8 cellular contexts compared by ENCODE assay signal in the genomic region with DNA sequence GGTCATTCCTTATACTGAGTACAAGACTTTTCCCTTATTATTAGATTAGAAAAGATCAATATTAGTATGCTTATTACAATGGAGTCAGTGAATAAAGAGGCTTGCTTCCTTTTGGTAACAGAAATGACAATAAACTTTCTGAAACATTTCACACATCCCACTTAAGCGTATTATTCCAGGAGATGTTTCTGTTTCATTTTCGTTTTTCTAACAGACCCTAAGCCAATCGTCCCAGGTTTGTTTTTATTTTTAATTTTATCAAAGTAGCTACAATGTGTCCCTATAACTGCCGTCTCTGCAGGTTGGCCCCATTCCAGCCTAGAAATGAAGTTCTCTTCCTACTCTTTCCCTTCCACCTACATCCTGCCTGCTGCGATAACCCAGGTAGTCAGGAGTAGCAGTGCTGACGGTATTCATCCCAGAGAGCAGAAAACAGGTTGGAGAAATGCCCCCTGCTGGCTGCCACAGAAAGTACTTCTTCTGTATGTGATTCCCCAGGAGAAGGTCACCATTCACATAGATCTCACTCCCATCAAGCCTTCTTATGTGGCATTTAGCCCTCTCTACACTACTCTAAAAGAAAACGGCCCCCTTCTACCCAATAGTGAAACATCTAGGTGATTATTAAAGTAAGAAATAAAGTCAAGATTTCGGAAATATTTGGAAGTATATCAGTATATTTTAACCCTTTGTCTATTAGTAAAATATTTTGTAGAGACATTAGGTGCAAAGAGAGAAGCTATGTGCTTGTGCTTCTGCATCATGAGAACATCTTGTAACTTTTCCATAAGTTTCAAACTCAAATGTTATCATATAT. TPM values are rescaled to one million over a fixed set of nuclear protein-coding genes. Genes with fewer than 3 reads are reported as not detected.
A peak's percentile ranks its signal among the peaks of the same experiment; 100 is the strongest.
DNase-seq lines count a peak whose midpoint lies in the region; ATAC-seq and TF ChIP-seq lines count a peak whose summit lies in the region.

No MANE protein-coding gene starts in this region.

- BruUV-seq in A673 (replicated peaks; lab: Mats Ljungman, UMichigan), result TSS peak; percentile 75

- H3K36me3 Mint-ChIP-seq in activated CD4-positive, alpha-beta T cell treated with anti-CD3 and anti-CD28 coated beads, Interleukin-2, amount 10 ng/mL, durations not matched to agents 7 days and 5 days (ENCODE audit: low read depth), result no peaks in the 10 kb centered on the region

- intact Hi-C loops in A673 (cut with micrococcal nuclease; ENCODE audit: unreplicated experiment), result loop anchor here (1.0 to 5.0 kb wide), 3 partner anchors 517 to 1116 kb away; no protein-coding TSS in a partner anchor

- CTCF ChIA-PET in A673 (lab: Charles Lee), result interaction anchor here (1.2 to 1.4 kb wide), 3 partner anchors 172 to 517 kb away, joined by 3 to 8 read pairs (median 5); no protein-coding TSS in a partner anchor
- CTCF ChIA-PET in activated CD4-positive, alpha-beta T cell treated with anti-CD3 and anti-CD28 coated beads, Interleukin-2, amount 10 ng/mL, durations not matched to agents 7 days and 5 days (lab: Charles Lee), result interaction anchor here (0.8 to 2.4 kb wide), 8 partner anchors 12 to 522 kb away, joined by 3 to 11 read pairs (median 4); no protein-coding TSS in a partner anchor

- TF ChIP-seq CTCF in A673 (conservative IDR thresholded peaks at IDR 0.05; ENCODE audit: low read depth, low read length), result peak; percentile 85

- no peaks in the 10 kb centered on the region for H3K9me3 Mint-ChIP-seq in activated CD4-positive, alpha-beta T cell treated with anti-CD3 and anti-CD28 coated beads, Interleukin-2, amount 10 ng/mL, durations not matched to agents 7 days and 5 days

- peak; percentile 86 for ATAC-seq in GM18511 (IDR thresholded peaks at IDR 0.05; ENCODE audit: unreplicated experiment)
- peak; percentile 81 for ATAC-seq in HG03045 (IDR thresholded peaks at IDR 0.05; ENCODE audit: unreplicated experiment)

- H3K4me3 ChIP-seq in A673 (ENCODE audit: low read depth, low read length, poor library complexity, severe bottlenecking), result peak overlapping the region; percentile 55

- no peaks in the 10 kb centered on the region for H3K9me3 ChIP-seq in A673 (ENCODE audit: low read depth, low read length, poor library complexity, severe bottlenecking)

- H3K27me3 Mint-ChIP-seq in activated CD4-positive, alpha-beta T cell treated with anti-CD3 and anti-CD28 coated beads, Interleukin-2, amount 10 ng/mL, durations not matched to agents 7 days and 5 days, result peaks cover 21% of the 10 kb centered on the region

- peak overlapping the region; percentile 31 for H3K27ac Mint-ChIP-seq in activated CD4-positive, alpha-beta T cell treated with anti-CD3 and anti-CD28 coated beads, Interleukin-2, amount 10 ng/mL, durations not matched to agents 7 days and 5 days

- peaks cover 16% of the 10 kb centered on the region for H3K4me1 ChIP-seq in A673 (ENCODE audit: insufficient read depth, low read length, poor library complexity, severe bottlenecking)

- POLR2A ChIA-PET in A673 (lab: Charles Lee; ENCODE audit: low non-redundant PET), result no interaction called here
- POLR2A ChIA-PET in activated CD4-positive, alpha-beta T cell treated with anti-CD3 and anti-CD28 coated beads, Interleukin-2, amount 10 ng/mL, durations not matched to agents 7 days and 5 days (lab: Charles Lee), result no interaction called here

- no peaks in the 10 kb centered on the region for H3K27me3 ChIP-seq in A673 (replicated peaks; ENCODE audit: insufficient read depth, low read depth, low read length, poor library complexity)

- no peaks in the 10 kb centered on the region for H3K36me3 ChIP-seq in A673 (ENCODE audit: insufficient read depth, low read length, poor library complexity, severe bottlenecking)

- peaks cover 14% of the 10 kb centered on the region for H3K4me1 Mint-ChIP-seq in activated CD4-positive, alpha-beta T cell treated with anti-CD3 and anti-CD28 coated beads, Interleukin-2, amount 10 ng/mL, durations not matched to agents 7 days and 5 days

- H3K4me3 Mint-ChIP-seq in activated CD4-positive, alpha-beta T cell treated with anti-CD3 and anti-CD28 coated beads, Interleukin-2, amount 10 ng/mL, durations not matched to agents 7 days and 5 days, result peak overlapping the region; percentile 81

- peak overlapping the region; percentile 8 for H3K27ac ChIP-seq in A673 (ENCODE audit: low read depth, low read length, poor library complexity, severe bottlenecking)

- peak; percentile 86 for DNase-seq in A673 (ENCODE audit: low spot score)
- peak; percentile 62 for DNase-seq in NCI-H226
- peak; percentile 72 for DNase-seq in activated CD4-positive, alpha-beta T cell treated with anti-CD3 and anti-CD28 coated beads, Interleukin-2, amount 10 ng/mL, durations not matched to agents 7 days and 5 days
- peak; percentile 79 to 88 for DNase-seq in dermis microvascular lymphatic vessel endothelial cell (ENCODE audit: low read depth in 2 of 2)
- peak; percentile 89 to 93 for DNase-seq in lung microvascular endothelial cell (ENCODE audit: low read depth in 2 of 2)
- DNase-seq in stimulated activated CD8-positive, alpha-beta memory T cell treated with anti-CD3 and anti-CD28 coated beads, Interleukin-12 subunit alpha, Interleukin-12 subunit beta, amount 100 ng/mL, for 24 hours (ENCODE audit: extremely low read depth), result peak; percentile 20

RNA-seq across cellular contexts. Expression of a gene that starts 40.4 kb away (rescaled TPM):
- total RNA-seq in A673 (2021), result 8.4 and 13.2 TPM in 2 replicates
- under 1 TPM in 1 of 2 experiments, not detected in 1; 0.02 TPM for total RNA-seq in activated CD4-positive, alpha-beta T cell treated with anti-CD3 and anti-CD28 coated beads, Interleukin-2, amount 10 ng/mL, durations not matched to agents 7 days and 5 days
- under 0.01 TPM in 1 of 2 replicates, not detected in the other for total RNA-seq in dermis microvascular lymphatic vessel endothelial cell
- under 0.01 TPM in 1 of 2 replicates, not detected in the other for total RNA-seq in lung microvascular endothelial cell

Comparison
In these comparisons a context has a peak if more than half of its experiments do, and no peak if none do; other contexts are left out.
1. Peak in every context shown above with its lines: DNase-seq, ATAC-seq, H3K4me3 ChIP-seq and H3K27ac ChIP-seq.
2. DNase-seq: peak in every context shown above with its lines; median percentile 91 in lung microvascular endothelial cell; 86 in A673; 84 in dermis microvascular lymphatic vessel endothelial cell; 72 in activated CD4-positive, alpha-beta T cell treated with anti-CD3 and anti-CD28 coated beads, Interleukin-2, amount 10 ng/mL, durations not matched to agents 7 days and 5 days; 62 in NCI-H226; 20 in stimulated activated CD8-positive, alpha-beta memory T cell treated with anti-CD3 and anti-CD28 coated beads, Interleukin-12 subunit alpha, Interleukin-12 subunit beta, amount 100 ng/mL, for 24 hours.